In the genomic region with DNA sequence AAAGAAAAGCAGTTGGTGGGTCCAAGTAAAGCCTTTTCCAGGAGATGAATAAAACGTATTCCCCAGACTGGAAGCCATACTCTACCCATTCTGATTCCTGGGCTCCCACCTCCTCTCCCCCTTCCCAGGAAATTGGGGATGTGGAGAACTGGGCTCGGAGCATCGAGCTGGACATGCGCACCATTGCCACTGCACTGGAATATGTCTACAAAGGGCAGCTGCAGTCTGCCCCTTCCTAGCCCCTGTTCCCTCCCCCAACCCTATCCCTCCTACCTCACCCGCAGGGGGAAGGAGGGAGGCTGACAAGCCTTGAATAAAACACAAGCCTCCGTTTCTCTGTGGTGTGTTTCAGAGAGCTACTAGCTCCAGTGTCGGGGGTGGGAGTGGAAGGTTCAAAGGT, we compare ENCODE assay signal across 2 cellular contexts.
TF ChIP-seq lines count a peak whose summit lies in the region.

No MANE protein-coding gene starts in this region.

TF ChIP-seq in SK-N-SH, 30 proteins besides CTCF, POLR2A, EP300 and RAD21:
- TF ChIP-seq, protein P1, sequence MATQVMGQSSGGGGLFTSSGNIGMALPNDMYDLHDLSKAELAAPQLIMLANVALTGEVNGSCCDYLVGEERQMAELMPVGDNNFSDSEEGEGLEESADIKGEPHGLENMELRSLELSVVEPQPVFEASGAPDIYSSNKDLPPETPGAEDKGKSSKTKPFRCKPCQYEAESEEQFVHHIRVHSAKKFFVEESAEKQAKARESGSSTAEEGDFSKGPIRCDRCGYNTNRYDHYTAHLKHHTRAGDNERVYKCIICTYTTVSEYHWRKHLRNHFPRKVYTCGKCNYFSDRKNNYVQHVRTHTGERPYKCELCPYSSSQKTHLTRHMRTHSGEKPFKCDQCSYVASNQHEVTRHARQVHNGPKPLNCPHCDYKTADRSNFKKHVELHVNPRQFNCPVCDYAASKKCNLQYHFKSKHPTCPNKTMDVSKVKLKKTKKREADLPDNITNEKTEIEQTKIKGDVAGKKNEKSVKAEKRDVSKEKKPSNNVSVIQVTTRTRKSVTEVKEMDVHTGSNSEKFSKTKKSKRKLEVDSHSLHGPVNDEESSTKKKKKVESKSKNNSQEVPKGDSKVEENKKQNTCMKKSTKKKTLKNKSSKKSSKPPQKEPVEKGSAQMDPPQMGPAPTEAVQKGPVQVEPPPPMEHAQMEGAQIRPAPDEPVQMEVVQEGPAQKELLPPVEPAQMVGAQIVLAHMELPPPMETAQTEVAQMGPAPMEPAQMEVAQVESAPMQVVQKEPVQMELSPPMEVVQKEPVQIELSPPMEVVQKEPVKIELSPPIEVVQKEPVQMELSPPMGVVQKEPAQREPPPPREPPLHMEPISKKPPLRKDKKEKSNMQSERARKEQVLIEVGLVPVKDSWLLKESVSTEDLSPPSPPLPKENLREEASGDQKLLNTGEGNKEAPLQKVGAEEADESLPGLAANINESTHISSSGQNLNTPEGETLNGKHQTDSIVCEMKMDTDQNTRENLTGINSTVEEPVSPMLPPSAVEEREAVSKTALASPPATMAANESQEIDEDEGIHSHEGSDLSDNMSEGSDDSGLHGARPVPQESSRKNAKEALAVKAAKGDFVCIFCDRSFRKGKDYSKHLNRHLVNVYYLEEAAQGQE (IDR thresholded peaks at IDR 0.05; ENCODE audit: low read depth, low read length), result no peak
- TF ChIP-seq NRF1 (IDR thresholded peaks at IDR 0.05; ENCODE audit: low read depth, low read length) (no peak), USF1 (IDR thresholded peaks at IDR 0.05; ENCODE audit: borderline replicate concordance, low read depth) (no peak), TAF1 (IDR thresholded peaks at IDR 0.05; ENCODE audit: borderline replicate concordance, low read depth, low read length) (no peak), MXI1 (IDR thresholded peaks at IDR 0.05; ENCODE audit: low read depth, low read length) (no peak)
- TF ChIP-seq, protein P2, sequence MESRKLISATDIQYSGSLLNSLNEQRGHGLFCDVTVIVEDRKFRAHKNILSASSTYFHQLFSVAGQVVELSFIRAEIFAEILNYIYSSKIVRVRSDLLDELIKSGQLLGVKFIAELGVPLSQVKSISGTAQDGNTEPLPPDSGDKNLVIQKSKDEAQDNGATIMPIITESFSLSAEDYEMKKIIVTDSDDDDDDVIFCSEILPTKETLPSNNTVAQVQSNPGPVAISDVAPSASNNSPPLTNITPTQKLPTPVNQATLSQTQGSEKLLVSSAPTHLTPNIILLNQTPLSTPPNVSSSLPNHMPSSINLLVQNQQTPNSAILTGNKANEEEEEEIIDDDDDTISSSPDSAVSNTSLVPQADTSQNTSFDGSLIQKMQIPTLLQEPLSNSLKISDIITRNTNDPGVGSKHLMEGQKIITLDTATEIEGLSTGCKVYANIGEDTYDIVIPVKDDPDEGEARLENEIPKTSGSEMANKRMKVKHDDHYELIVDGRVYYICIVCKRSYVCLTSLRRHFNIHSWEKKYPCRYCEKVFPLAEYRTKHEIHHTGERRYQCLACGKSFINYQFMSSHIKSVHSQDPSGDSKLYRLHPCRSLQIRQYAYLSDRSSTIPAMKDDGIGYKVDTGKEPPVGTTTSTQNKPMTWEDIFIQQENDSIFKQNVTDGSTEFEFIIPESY (IDR thresholded peaks at IDR 0.05; ENCODE audit: borderline replicate concordance, low read depth), result no peak

TF ChIP-seq in SK-N-SH treated with all-trans-retinoic acid at 6 μM for 48 hours, 23 proteins besides CTCF, POLR2A, EP300 and RAD21 (continued from another document):
- TF ChIP-seq CSRNP3 (CRISPR knock-in tag; IDR thresholded peaks at IDR 0.05) (no peak), RARB (CRISPR knock-in tag; IDR thresholded peaks at IDR 0.05) (no peak), BACH2 (CRISPR knock-in tag; IDR thresholded peaks at IDR 0.05; ENCODE audit: borderline replicate concordance) (no peak), GLIS3 (CRISPR knock-in tag; IDR thresholded peaks at IDR 0.05) (no peak), ISL1 (CRISPR knock-in tag; IDR thresholded peaks at IDR 0.05) (no peak), ZNF565 (CRISPR knock-in tag; conservative IDR thresholded peaks at IDR 0.05; ENCODE audit: low read depth) (no peak), ZFP30 (CRISPR knock-in tag; IDR thresholded peaks at IDR 0.05) (no peak), SNAI2 (CRISPR knock-in tag; IDR thresholded peaks at IDR 0.05) (no peak), ZC3H10 (CRISPR knock-in tag; IDR thresholded peaks at IDR 0.05) (no peak), TOX (CRISPR knock-in tag; IDR thresholded peaks at IDR 0.05; ENCODE audit: borderline replicate concordance) (no peak), ESRRG (CRISPR knock-in tag; IDR thresholded peaks at IDR 0.05) (no peak)
- TF ChIP-seq, protein P3, sequence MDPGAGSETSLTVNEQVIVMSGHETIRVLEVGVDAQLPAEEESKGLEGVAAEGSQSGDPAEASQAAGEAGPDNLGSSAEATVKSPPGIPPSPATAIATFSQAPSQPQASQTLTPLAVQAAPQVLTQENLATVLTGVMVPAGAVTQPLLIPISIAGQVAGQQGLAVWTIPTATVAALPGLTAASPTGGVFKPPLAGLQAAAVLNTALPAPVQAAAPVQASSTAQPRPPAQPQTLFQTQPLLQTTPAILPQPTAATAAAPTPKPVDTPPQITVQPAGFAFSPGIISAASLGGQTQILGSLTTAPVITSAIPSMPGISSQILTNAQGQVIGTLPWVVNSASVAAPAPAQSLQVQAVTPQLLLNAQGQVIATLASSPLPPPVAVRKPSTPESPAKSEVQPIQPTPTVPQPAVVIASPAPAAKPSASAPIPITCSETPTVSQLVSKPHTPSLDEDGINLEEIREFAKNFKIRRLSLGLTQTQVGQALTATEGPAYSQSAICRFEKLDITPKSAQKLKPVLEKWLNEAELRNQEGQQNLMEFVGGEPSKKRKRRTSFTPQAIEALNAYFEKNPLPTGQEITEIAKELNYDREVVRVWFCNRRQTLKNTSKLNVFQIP (CRISPR knock-in tag; IDR thresholded peaks at IDR 0.05; ENCODE audit: borderline replicate concordance, low read depth), result no peak
